8 cellular contexts compared by ENCODE assay signal in the genomic region with DNA sequence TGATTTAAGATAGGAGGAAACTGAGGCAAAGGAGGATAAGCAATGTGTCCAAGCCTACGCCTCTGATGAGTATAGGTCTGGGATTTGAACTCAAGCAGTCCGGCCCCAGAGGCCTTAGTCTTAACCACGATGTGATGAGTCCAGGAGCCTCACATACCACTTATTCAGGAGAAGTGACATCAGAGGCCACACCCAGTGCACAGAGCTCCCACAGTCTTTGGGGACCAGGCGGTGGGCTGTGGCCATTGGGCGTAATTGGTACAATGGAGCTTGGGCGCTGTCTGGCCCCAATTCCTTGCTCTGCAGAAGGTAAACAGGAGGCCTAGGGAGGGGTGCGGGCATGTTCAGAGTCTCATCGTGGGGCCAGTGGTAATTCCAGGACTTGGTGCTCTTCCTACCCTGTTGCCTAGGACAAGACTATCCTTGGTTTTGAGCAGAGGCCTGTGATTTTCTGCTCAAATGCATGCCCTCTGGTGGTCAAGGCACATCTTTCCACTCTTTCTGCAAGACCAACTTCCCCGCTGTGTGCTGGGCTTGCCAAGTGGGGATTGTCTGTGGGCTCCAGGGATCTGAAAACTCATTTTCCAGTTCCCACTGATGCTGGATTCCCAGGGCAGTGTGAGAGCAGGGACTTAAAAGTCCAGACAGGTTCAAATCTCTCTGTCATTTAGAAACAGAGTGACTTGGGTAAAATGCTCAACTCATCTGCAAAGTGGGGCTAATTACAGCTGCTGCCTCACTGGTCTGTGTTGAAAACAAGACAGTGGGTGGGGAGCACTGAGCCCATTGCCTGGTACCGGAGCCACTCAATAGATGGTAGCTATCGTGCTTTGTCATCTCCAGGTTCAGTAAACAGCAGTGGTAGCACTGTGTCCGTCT. TPM values are rescaled to one million over a fixed set of nuclear protein-coding genes. Genes with fewer than 3 reads are reported as not detected.
DNase-seq lines count a peak whose midpoint lies in the region; ATAC-seq and TF ChIP-seq lines count a peak whose summit lies in the region.

No MANE protein-coding gene starts in this region.

- H2BK15ac ChIP-seq in neuronal stem cell (ENCODE audit: low read length): no peak overlapping the region

- TF ChIP-seq CTCF in LNCAP (IDR thresholded peaks at IDR 0.05): peak; percentile 48; the same call in 1 of the 2 replicates
- TF ChIP-seq CTCF in VCaP (conservative IDR thresholded peaks at IDR 0.05): peak; percentile 70
- peak; percentile 72 for TF ChIP-seq CTCF in foreskin keratinocyte (conservative IDR thresholded peaks at IDR 0.05)

- H2AFZ ChIP-seq in neuronal stem cell (ENCODE audit: low read length): no peak overlapping the region

- ATAC-seq in foreskin keratinocyte: peak; percentile 56
- ATAC-seq in HG03045 (IDR thresholded peaks at IDR 0.05; ENCODE audit: unreplicated experiment): no peak
- ATAC-seq in stimulated activated effector memory CD8-positive, alpha-beta T cell treated with anti-CD3 and anti-CD28 coated beads, Interleukin-12 subunit alpha, Interleukin-12 subunit beta, amount 100 ng/mL, for 72 hours: no peak

- H3K4me1 ChIP-seq in foreskin keratinocyte: peaks cover 8% of the 10 kb centered on the region
- peaks cover 10 to 20% of the 10 kb centered on the region in 2 donors for H3K4me1 ChIP-seq in neuronal stem cell (ENCODE audit: control insufficient read depth in 2 of 2, insufficient read depth in 1 of 2, low read depth in 1 of 2, low read length in 2 of 2)

- no peak overlapping the region for H3K27ac Mint-ChIP-seq in stimulated activated effector memory CD8-positive, alpha-beta T cell treated with anti-CD3 and anti-CD28 coated beads, Interleukin-12 subunit alpha, Interleukin-12 subunit beta, amount 100 ng/mL, for 72 hours

- no peak overlapping the region for H3K18ac ChIP-seq in neuronal stem cell (ENCODE audit: low read length)

- no peak overlapping the region for H4K8ac ChIP-seq in neuronal stem cell (ENCODE audit: low read depth, low read length)

- H3K79me1 ChIP-seq in neuronal stem cell (ENCODE audit: low read depth, low read length): peaks cover 24% of the 10 kb centered on the region

- H3K27me3 ChIP-seq in foreskin keratinocyte (no peaks in the 10 kb centered on the region), neuronal stem cell (ENCODE audit: control insufficient read depth in 3 of 3, insufficient read depth in 3 of 3, low read depth in 1 of 3, low read length in 3 of 3) (no peaks in the 10 kb centered on the region)

- no peak overlapping the region for H3K4me2 ChIP-seq in neuronal stem cell (ENCODE audit: insufficient read depth, low read length, poor library complexity, severe bottlenecking)

- no peak overlapping the region for H3K23ac ChIP-seq in neuronal stem cell (ENCODE audit: low read depth, low read length, poor library complexity)

- WGBS in neuronal stem cell (ENCODE audit: extremely low coverage in 2 of 2, insufficient read length in 2 of 2, insufficient replicate concordance in 1 of 2), 2 donors: no CpG with 5 or more reads among the region's 12 CpGs

- H3K14ac ChIP-seq in neuronal stem cell (ENCODE audit: low read length): no peak overlapping the region

- no peaks in the 10 kb centered on the region for H3K9me3 ChIP-seq in neuronal stem cell (replicated peaks in 1 of 2; ENCODE audit: control insufficient read depth in 2 of 2, insufficient read depth in 1 of 2, low read depth in 1 of 2, low read length in 2 of 2)

- H3K27ac ChIP-seq in VCaP (no peak overlapping the region; the same call in 1 of the 2 replicates), foreskin keratinocyte (no peak overlapping the region), neuronal stem cell (replicated peaks; ENCODE audit: low read length) (no peak overlapping the region)

- H2AK5ac ChIP-seq in neuronal stem cell (ENCODE audit: low read depth, low read length): peak overlapping the region; percentile 22

- peaks cover 13% of the 10 kb centered on the region for H3K4me1 Mint-ChIP-seq in stimulated activated effector memory CD8-positive, alpha-beta T cell treated with anti-CD3 and anti-CD28 coated beads, Interleukin-12 subunit alpha, Interleukin-12 subunit beta, amount 100 ng/mL, for 72 hours

- H2BK5ac ChIP-seq in neuronal stem cell (ENCODE audit: low read length): no peak overlapping the region

- H3K4ac ChIP-seq in neuronal stem cell (ENCODE audit: low read length): no peak overlapping the region

- no peak overlapping the region for H3K4me3 ChIP-seq in neuronal stem cell (ENCODE audit: low read length in 2 of 2)

- DNase-seq in NCI-H748 (lab: John Stamatoyannopoulos, UW; ENCODE audit: unreplicated experiment) (peak; percentile 68), NCI-H748 treated with DMSO at 0.1 percent for 48 hours (lab: John Stamatoyannopoulos, UW) (no peak), foreskin keratinocyte (no peak), neuronal stem cell (ENCODE audit: low spot score) (no peak)
- DNase-seq in stimulated activated effector memory CD8-positive, alpha-beta T cell treated with anti-CD3 and anti-CD28 coated beads, Interleukin-12 subunit alpha, Interleukin-12 subunit beta, amount 100 ng/mL, for 72 hours (ENCODE audit: low spot score in 2 of 2): no peak

- no peak overlapping the region for H2BK120ac ChIP-seq in neuronal stem cell (ENCODE audit: low read depth, low read length)

- H3K9ac ChIP-seq in neuronal stem cell (ENCODE audit: low read depth, low read length, poor library complexity): no peak overlapping the region

- no peaks in the 10 kb centered on the region for H3K9me3 Mint-ChIP-seq in stimulated activated effector memory CD8-positive, alpha-beta T cell treated with anti-CD3 and anti-CD28 coated beads, Interleukin-12 subunit alpha, Interleukin-12 subunit beta, amount 100 ng/mL, for 72 hours

- H4K91ac ChIP-seq in neuronal stem cell (ENCODE audit: low read depth, low read length, poor library complexity): no peak overlapping the region

- H3K36me3 ChIP-seq in neuronal stem cell (replicated peaks in 1 of 2; ENCODE audit: control insufficient read depth in 2 of 2, insufficient read depth in 2 of 2, low read length in 2 of 2): peaks cover 24 to 89% of the 10 kb centered on the region in 2 donors

- H3K4me3 Mint-ChIP-seq in stimulated activated effector memory CD8-positive, alpha-beta T cell treated with anti-CD3 and anti-CD28 coated beads, Interleukin-12 subunit alpha, Interleukin-12 subunit beta, amount 100 ng/mL, for 72 hours: no peak overlapping the region

- H3K36me3 Mint-ChIP-seq in stimulated activated effector memory CD8-positive, alpha-beta T cell treated with anti-CD3 and anti-CD28 coated beads, Interleukin-12 subunit alpha, Interleukin-12 subunit beta, amount 100 ng/mL, for 72 hours: no peaks in the 10 kb centered on the region

- no peak overlapping the region for H2BK12ac ChIP-seq in neuronal stem cell (ENCODE audit: low read length)

RNA-seq across cellular contexts. Expression of gene NDST1, which starts 15.8 kb away (rescaled TPM):
- 53.4 and 56.2 TPM in 2 replicates for total RNA-seq in foreskin keratinocyte
- 15.3 and 16.8 TPM in 2 replicates for polyA plus RNA-seq in foreskin keratinocyte
- 27.1 TPM for polyA plus RNA-seq in neuronal stem cell (2013, experiment 1 of 2)
- polyA plus RNA-seq in neuronal stem cell (2013, experiment 2 of 2): 25.9 TPM
